25 cellular contexts compared by ENCODE assay signal in the genomic region with DNA sequence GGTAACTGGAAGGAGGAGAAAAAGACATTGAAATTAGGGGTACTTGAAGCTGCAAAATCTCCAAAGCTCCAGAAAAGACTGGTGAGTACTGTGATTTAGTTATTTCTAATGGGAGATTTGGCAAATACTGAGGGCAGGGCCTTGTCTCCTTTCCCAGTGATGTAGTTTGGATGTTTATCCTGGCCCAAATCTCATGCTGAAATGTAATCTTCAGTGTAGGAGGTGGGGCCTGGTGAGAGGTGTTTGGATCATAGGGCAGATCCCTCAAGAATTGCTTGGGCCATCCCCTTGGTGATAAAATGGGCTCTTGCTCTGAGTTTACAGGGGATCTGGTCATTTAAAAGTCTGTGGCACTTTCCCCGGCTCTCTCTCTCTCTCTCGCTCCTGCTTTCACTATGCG. TPM values are rescaled to one million over a fixed set of nuclear protein-coding genes. Genes with fewer than 3 reads are reported as not detected.
DNase-seq lines count a peak whose midpoint lies in the region; ATAC-seq, FAIRE-seq and TF ChIP-seq lines count a peak whose summit lies in the region.
"Had no signal": no experiment of that assay in that cellular context is flagged by ENCODE, and none has a peak within 500 bp of the region (broad histone marks: within the 10 kb centered on the region; RNA-seq: fewer than 3 reads in every experiment).

No MANE protein-coding gene starts in this region.

- peaks cover 21 to 46% (median 36%) of the 10 kb centered on the region in 11 experiments for H3K9me3 ChIP-seq in BLaER1 treated with 17β-estradiol and CSF1 and Interleukin-3, amounts not matched to agents 10 nM and 100 nM (replicated peaks in 1 of 11)
- peaks cover 7% of the 10 kb centered on the region for H3K9me3 ChIP-seq in IMR-90 (ENCODE audit: control insufficient read depth, insufficient read depth, low read length)
- no peaks in the 10 kb centered on the region for H3K9me3 ChIP-seq in smooth muscle cell (replicated peaks; ENCODE audit: low read depth)
- H3K9me3 ChIP-seq in kidney (ENCODE audit: control insufficient read depth in 1 of 2, low read length in 2 of 2) = no peaks in the 10 kb centered on the region
- H3K9me3 ChIP-seq: A549, Caco-2, HAP-1 had no signal

- no peak overlapping the region for H2BK15ac ChIP-seq in IMR-90 (ENCODE audit: low read depth, low read length)

- H2AK5ac ChIP-seq in IMR-90 (ENCODE audit: low read depth, low read length) = no peak overlapping the region

- CTCF ChIA-PET in IMR-90 (lab: Yijun Ruan, JAX) = interaction anchor here (0.9 kb wide), 1 partner anchor 116 kb away, joined by 3 read pairs; no protein-coding TSS in a partner anchor

- H3K27ac Mint-ChIP-seq in GM23338 = no peak overlapping the region

- TF ChIP-seq RAD21 in IMR-90 (IDR thresholded peaks at IDR 0.05; ENCODE audit: low read length) = no peak

- no peak overlapping the region for H3K14ac ChIP-seq in IMR-90 (replicated peaks; ENCODE audit: low read depth, low read length)

- peak overlapping the region in 8 of 11 experiments; percentile 70 to 92 (median 76); a peak in 15 of 22 replicates for H3K27ac ChIP-seq in BLaER1 treated with 17β-estradiol and CSF1 and Interleukin-3, amounts not matched to agents 10 nM and 100 nM
- H3K27ac ChIP-seq in IMR-90 (ENCODE audit: insufficient read depth, low read length) = no peak overlapping the region
- H3K27ac ChIP-seq in smooth muscle cell (ENCODE audit: low read depth) = peak overlapping the region; percentile 88
- H3K27ac ChIP-seq in kidney (ENCODE audit: low read depth in 2 of 2, low read length in 2 of 2) = no peak overlapping the region
- no peak overlapping the region for H3K27ac ChIP-seq in GM23338 (ENCODE audit: low read depth)
- H3K27ac ChIP-seq: A549, KMS-11, Peyer's patch had no signal

- H3K56ac ChIP-seq in IMR-90 (ENCODE audit: extremely low read depth, insufficient read depth, low read length) = no peak overlapping the region

- DNase-seq in IMR-90 (peak; percentile 26), fibroblast of mammary gland (ENCODE audit: low read depth) (peak; percentile 64), smooth muscle cell (lab: John Stamatoyannopoulos, UW; ENCODE audit: unreplicated experiment) (no peak), kidney (no peak), GM23338 (ENCODE audit: low spot score) (no peak), NCI-H187 (lab: John Stamatoyannopoulos, UW) (no peak)
- DNase-seq: Caco-2; CD4-positive, alpha-beta memory T cell; DMS 273 treated with DMSO at 0.1 percent for 48 hours; DMS79 treated with DMSO at 0.1 percent for 48 hours; MV-4-11; NCI-H1105 treated with DMSO at 0.1 percent for 48 hours; NCI-H2081; NCI-H2171; NCI-H345; NCI-H524; NCI-H82; Peyer's patch had no signal

- in situ Hi-C loops in IMR-90 (cut with MboI; ENCODE audit: low sequenced_read_pairs) = no loop called here

- H3K79me2 ChIP-seq in smooth muscle cell (ENCODE audit: low read depth) (no peaks in the 10 kb centered on the region), GM23338 (replicated peaks; ENCODE audit: insufficient read depth) (no peaks in the 10 kb centered on the region)

- H3K27me3 ChIP-seq in BLaER1 treated with 17β-estradiol and CSF1 and Interleukin-3, amounts not matched to agents 10 nM and 100 nM = no peaks in the 10 kb centered on the region
- H3K27me3 ChIP-seq in IMR-90 (ENCODE audit: control insufficient read depth, insufficient read depth, low read length) (no peaks in the 10 kb centered on the region), smooth muscle cell (ENCODE audit: low read depth) (no peaks in the 10 kb centered on the region), GM23338 (ENCODE audit: insufficient read depth) (no peaks in the 10 kb centered on the region)
- H3K27me3 ChIP-seq: Peyer's patch had no signal

- no peak overlapping the region for H2BK5ac ChIP-seq in IMR-90 (ENCODE audit: low read depth, low read length, poor library complexity, severe bottlenecking)

- peak overlapping the region in 7 of 11 experiments; percentile 18 to 92 (median 84); a peak in 12 of 22 replicates for H3K4me2 ChIP-seq in BLaER1 treated with 17β-estradiol and CSF1 and Interleukin-3, amounts not matched to agents 10 nM and 100 nM
- no peak overlapping the region for H3K4me2 ChIP-seq in IMR-90 (ENCODE audit: low read depth, low read length)
- no peak overlapping the region for H3K4me2 ChIP-seq in smooth muscle cell
- no peak overlapping the region for H3K4me2 ChIP-seq in GM23338
- H3K4me2 ChIP-seq: A549, KMS-11 had no signal

- H3K4ac ChIP-seq in IMR-90 (ENCODE audit: low read depth, low read length) = no peak overlapping the region; the same call in 1 of the 2 replicates

- no peak overlapping the region for H4K91ac ChIP-seq in IMR-90 (ENCODE audit: insufficient read depth, low read depth, low read length)

- H2BK20ac ChIP-seq in IMR-90 (ENCODE audit: low read depth, low read length) = no peak overlapping the region

- H3K9ac ChIP-seq in BLaER1 treated with 17β-estradiol and CSF1 and Interleukin-3, amounts not matched to agents 10 nM and 100 nM = peak overlapping the region in 5 of 11 experiments; percentile 20 to 76 (median 65); a peak in 4 of 22 replicates
- no peak overlapping the region for H3K9ac ChIP-seq in IMR-90 (ENCODE audit: low read depth, low read length)
- no peak overlapping the region for H3K9ac ChIP-seq in smooth muscle cell (ENCODE audit: low read depth)
- no peak overlapping the region for H3K9ac ChIP-seq in kidney (ENCODE audit: low read length in 2 of 2)
- H3K9ac ChIP-seq: KMS-11 had no signal

- H3K18ac ChIP-seq in IMR-90 (ENCODE audit: low read depth, low read length) = peak overlapping the region; percentile 53

- H3K4me1 Mint-ChIP-seq in GM23338 = peaks cover 6% of the 10 kb centered on the region; the same call in 2 of the 3 replicates
- H3K4me1 Mint-ChIP-seq: CD4-positive, alpha-beta memory T cell had no signal

- no peak overlapping the region for H2AK9ac ChIP-seq in IMR-90 (replicated peaks; ENCODE audit: low read depth, low read length, poor library complexity)

- H3K23ac ChIP-seq in IMR-90 (ENCODE audit: low read depth, low read length) = no peak overlapping the region

- H4K8ac ChIP-seq in IMR-90 (ENCODE audit: low read depth in 2 of 2, low read length in 2 of 2) = no peak overlapping the region

- peaks cover 6% of the 10 kb centered on the region; the same call in 1 of the 3 replicates for H3K9me3 Mint-ChIP-seq in GM23338

- H4K20me1 ChIP-seq in BLaER1 treated with 17β-estradiol and CSF1 and Interleukin-3, amounts not matched to agents 10 nM and 100 nM = no peaks in the 10 kb centered on the region
- H4K20me1 ChIP-seq in IMR-90 (ENCODE audit: insufficient read depth, low read length) (no peaks in the 10 kb centered on the region), smooth muscle cell (ENCODE audit: low read depth) (no peaks in the 10 kb centered on the region), GM23338 (replicated peaks; ENCODE audit: insufficient read depth) (no peaks in the 10 kb centered on the region)

- no peak overlapping the region for H3K4me3 ChIP-seq in BLaER1 treated with 17β-estradiol and CSF1 and Interleukin-3, amounts not matched to agents 10 nM and 100 nM
- H3K4me3 ChIP-seq in IMR-90 (ENCODE audit: insufficient read depth, low read depth, low read length) (no peak overlapping the region), fibroblast of mammary gland (ENCODE audit: control insufficient read depth, low read depth, low read length) (no peak overlapping the region), smooth muscle cell (no peak overlapping the region), kidney (ENCODE audit: low read length in 2 of 2) (no peak overlapping the region), GM23338 (no peak overlapping the region)
- H3K4me3 ChIP-seq: A549, HAP-1, Peyer's patch had no signal

- intact Hi-C loops in IMR-90 (cut with micrococcal nuclease) (no loop called here), kidney (cut with DNase I) (no loop called here)

- peak overlapping the region; percentile 68; the same call in 1 of the 2 replicates for H2BK120ac ChIP-seq in IMR-90 (ENCODE audit: low read depth, low read length)

- H3K4me1 ChIP-seq in BLaER1 treated with 17β-estradiol and CSF1 and Interleukin-3, amounts not matched to agents 10 nM and 100 nM = peaks cover 19 to 69% (median 45%) of the 10 kb centered on the region in 10 experiments
- peaks cover 2% of the 10 kb centered on the region; the same call in 1 of the 2 replicates for H3K4me1 ChIP-seq in IMR-90 (ENCODE audit: control insufficient read depth, insufficient read depth, low read length)
- no peaks in the 10 kb centered on the region for H3K4me1 ChIP-seq in smooth muscle cell (ENCODE audit: low read depth)
- H3K4me1 ChIP-seq in kidney (ENCODE audit: control insufficient read depth in 1 of 2, insufficient read depth in 1 of 2, low read depth in 1 of 2, low read length in 2 of 2) = no peaks in the 10 kb centered on the region
- H3K4me1 ChIP-seq in GM23338 (ENCODE audit: insufficient read depth) = no peaks in the 10 kb centered on the region
- H3K4me1 ChIP-seq: A549, Caco-2, HAP-1, Peyer's patch had no signal

- no TSS peak for BruUV-seq in IMR-90 (replicated peaks; lab: Mats Ljungman, UMichigan)

- H3K4me3 Mint-ChIP-seq in GM23338 = no peak overlapping the region
- H3K4me3 Mint-ChIP-seq: CD4-positive, alpha-beta memory T cell had no signal

- H3K9me2 ChIP-seq in GM23338 (ENCODE audit: insufficient read depth) = no peaks in the 10 kb centered on the region

- TF ChIP-seq CTCF in IMR-90 (conservative IDR thresholded peaks at IDR 0.05; ENCODE audit: low read depth, low read length) (no peak), fibroblast of mammary gland (conservative IDR thresholded peaks at IDR 0.05; ENCODE audit: control insufficient read depth, insufficient read depth, low read depth, low read length) (no peak), smooth muscle cell (IDR thresholded peaks at IDR 0.05; ENCODE audit: borderline replicate concordance, insufficient read depth, poor library complexity, severe bottlenecking) (no peak), kidney (IDR thresholded peaks at IDR 0.05; ENCODE audit: borderline replicate concordance, extremely low read depth, insufficient read depth) (no peak), GM23338 (conservative IDR thresholded peaks at IDR 0.05; ENCODE audit: low read depth in 2 of 2) (no peak)

- H3K36me3 ChIP-seq in BLaER1 treated with 17β-estradiol and CSF1 and Interleukin-3, amounts not matched to agents 10 nM and 100 nM = peaks cover 0 to 6% (median 0%) of the 10 kb centered on the region in 11 experiments; a peak in 2 of 22 replicates
- H3K36me3 ChIP-seq in IMR-90 (ENCODE audit: control insufficient read depth, insufficient read depth, low read length) (no peaks in the 10 kb centered on the region), smooth muscle cell (ENCODE audit: low read depth) (no peaks in the 10 kb centered on the region), kidney (ENCODE audit: control insufficient read depth in 1 of 2, insufficient read depth in 2 of 2, low read length in 2 of 2) (no peaks in the 10 kb centered on the region), GM23338 (ENCODE audit: insufficient read depth) (no peaks in the 10 kb centered on the region)
- H3K36me3 ChIP-seq: HAP-1, Peyer's patch had no signal

- no peak for FAIRE-seq in kidney (lab: Jason Lieb, UNC)
- FAIRE-seq: A549 had no signal

- H3K36me3 Mint-ChIP-seq in GM23338 (ENCODE audit: low read depth) = peaks cover 2% of the 10 kb centered on the region; the same call in 2 of the 3 replicates

- dilution Hi-C loops in IMR-90 (cut with HindIII; ENCODE audit: low sequenced_read_pairs, unreplicated experiment) = no loop called here

- no peak overlapping the region for H2AFZ ChIP-seq in IMR-90 (replicated peaks; ENCODE audit: low read length, poor library complexity)
- no peak overlapping the region for H2AFZ ChIP-seq in smooth muscle cell (ENCODE audit: low read depth)
- H2AFZ ChIP-seq in GM23338 = no peak overlapping the region

- ATAC-seq in IMR-90 (ENCODE audit: low read depth) (no peak; the same call in 1 of the 2 replicates), GM23338 (no peak)
- ATAC-seq: A549 had no signal

- no peaks in the 10 kb centered on the region for H3K27me3 Mint-ChIP-seq in GM23338 (ENCODE audit: insufficient read depth, low read depth, poor library complexity)

- no peak for TF ChIP-seq POLR2A in IMR-90 (IDR thresholded peaks at IDR 0.05; ENCODE audit: low read depth, low read length)

- POLR2A ChIA-PET in IMR-90 (lab: Charles Lee; ENCODE audit: unreplicated experiment) = no interaction called here

- peak overlapping the region; percentile 35; the same call in 1 of the 2 replicates for H4K5ac ChIP-seq in IMR-90 (ENCODE audit: low read depth, low read length)

- no CpG with 5 or more reads among the region's 3 CpGs for WGBS in IMR-90 (ENCODE audit: extremely low coverage in 2 of 2, insufficient read length in 1 of 2), 2 experiments
- WGBS in smooth muscle cell (ENCODE audit: low lambda C conversion rate) = 85% methylated on average over 3 of the region's 3 CpGs

- H3F3A ChIP-seq in smooth muscle cell (ENCODE audit: low read depth) (no peaks in the 10 kb centered on the region), GM23338 (replicated peaks; ENCODE audit: low read depth) (no peaks in the 10 kb centered on the region)

- no peaks in the 10 kb centered on the region for H3K79me1 ChIP-seq in IMR-90 (ENCODE audit: low read depth in 1 of 2, low read length in 2 of 2)

- no peaks in the 10 kb centered on the region; the same call in 1 of the 2 replicates for H3K9me1 ChIP-seq in IMR-90 (ENCODE audit: insufficient read depth, low read length)

RNA-seq across cellular contexts. Expression of gene GK, which starts 33.1 kb away (rescaled TPM):
- total RNA-seq in IMR-90 (2012; rRNA removed) (9.3 and 12.2 TPM in 2 replicates), smooth muscle cell (5.7 and 5.8 TPM in 2 replicates), kidney (12.5 TPM)
- polyA plus RNA-seq in IMR-90 (2012; rRNA removed) (5.5 and 7.6 TPM in 2 replicates), smooth muscle cell (2.6 and 4.5 TPM in 2 replicates), kidney (ENCODE audit: insufficient read depth, low read depth, low replicate concordance) (73.8 TPM), GM23338 (2016; fragmentation: Nextera tagmentation; extraction: Ambion mirVana) (10.6 and 10.8 TPM in 2 replicates)
- polyA plus RNA-seq in IMR-90 (2012; cell fraction: cytosol; rRNA removed) = 1.4 and 1.5 TPM in 2 replicates
- polyA plus RNA-seq in IMR-90 (2012; cell fraction: nucleus; rRNA removed; ENCODE audit: low replicate concordance) = 3.9 and 21.6 TPM in 2 replicates
- 7.3 and 8.4 TPM in 2 replicates for total RNA-seq in GM23338 (2014; rRNA removed; shearing (Covaris generic))

RNA-seq across cellular contexts. Expression of gene TASL, which starts 42.6 kb away (rescaled TPM):
- total RNA-seq in IMR-90 (2012; rRNA removed) (not detected in 2 replicates), smooth muscle cell (not detected in 2 replicates), kidney (1.8 TPM)
- polyA plus RNA-seq in IMR-90 (2012; rRNA removed) (not detected in 2 replicates), smooth muscle cell (not detected in 2 replicates), kidney (ENCODE audit: insufficient read depth, low read depth, low replicate concordance) (0.22 TPM), GM23338 (2016; fragmentation: Nextera tagmentation; extraction: Ambion mirVana) (not detected in 2 replicates)
- polyA plus RNA-seq in IMR-90 (2012; cell fraction: cytosol; rRNA removed) = not detected in 2 replicates
- polyA plus RNA-seq in IMR-90 (2012; cell fraction: nucleus; rRNA removed; ENCODE audit: low replicate concordance) = not detected in 2 replicates
- total RNA-seq in GM23338 (2014; rRNA removed; shearing (Covaris generic)) = not detected in 2 replicates
- total RNA-seq: Caco-2, HT1080, SK-MEL-5 had no signal
- polyA plus RNA-seq: A549, BJ had no signal

Comparison
In these comparisons a context has a peak if more than half of its experiments do, and no peak if none do; other contexts are left out.
1. H3K27ac ChIP-seq: peak in BLaER1 treated with 17β-estradiol and CSF1 and Interleukin-3, amounts not matched to agents 10 nM and 100 nM (8 of 11) and smooth muscle cell (single experiment); none in IMR-90 (single experiment), kidney (0 of 2) and GM23338 (single experiment).
2. H3K4me2 ChIP-seq: peak in BLaER1 treated with 17β-estradiol and CSF1 and Interleukin-3, amounts not matched to agents 10 nM and 100 nM (7 of 11); none in IMR-90 (single experiment), smooth muscle cell (single experiment) and GM23338 (single experiment).
3. DNase-seq: peak in IMR-90 (single experiment) and fibroblast of mammary gland (single experiment); none in smooth muscle cell (single experiment), kidney (single experiment), GM23338 (single experiment) and NCI-H187 (0 of 2).